2 cellular contexts compared by ENCODE assay signal in the genomic region with DNA sequence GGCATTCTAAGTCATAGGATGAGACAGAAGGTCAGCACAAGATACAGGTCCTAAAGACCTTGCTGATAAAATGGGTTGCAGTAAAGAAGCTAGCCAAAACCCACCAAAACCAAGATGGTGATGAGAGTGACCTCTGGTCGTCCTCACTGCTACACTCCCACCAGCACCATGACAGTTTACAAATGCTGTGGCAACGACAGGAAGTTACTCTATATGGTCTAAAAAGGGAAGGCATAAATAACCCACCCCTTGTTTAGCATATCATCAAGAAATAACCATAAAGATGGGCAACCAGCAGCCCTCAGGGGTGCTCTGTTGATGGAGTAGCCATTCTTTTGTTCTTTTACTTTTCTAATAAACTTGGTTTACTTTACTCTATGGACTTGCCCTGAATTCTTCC. TPM values are rescaled to one million over a fixed set of nuclear protein-coding genes. Genes with fewer than 3 reads are reported as not detected.
"Had no signal": no experiment of that assay in that cellular context is flagged by ENCODE, and none has a peak within 500 bp of the region (broad histone marks: within the 10 kb centered on the region; RNA-seq: fewer than 3 reads in every experiment).

No MANE protein-coding gene starts in this region.

RNA-seq across cellular contexts. Expression of gene POU5F1, which starts 44.7 kb away (rescaled TPM):
- total RNA-seq: endothelial cell of umbilical vein, posterior vena cava had no signal
